1 cellular context compared by ENCODE assay signal in the genomic region with DNA sequence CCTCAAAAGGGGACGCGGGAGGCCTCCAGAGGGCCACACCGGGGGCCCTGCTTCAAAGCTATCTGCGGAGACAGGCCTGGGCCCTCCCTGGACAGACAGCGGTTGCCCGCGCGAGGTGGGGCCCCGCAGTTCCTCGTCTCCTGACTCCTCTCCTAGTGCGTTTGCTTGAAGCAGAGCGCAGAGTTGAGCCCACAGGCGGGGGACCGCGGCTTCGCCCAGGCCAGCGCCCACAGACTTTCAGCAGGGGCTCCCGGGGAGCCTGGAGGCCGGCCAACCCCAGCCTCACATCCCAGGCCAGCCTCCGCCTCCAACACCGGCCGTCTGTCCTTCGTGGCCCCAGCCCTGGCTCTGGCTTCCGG.
TF ChIP-seq lines count a peak whose summit lies in the region.

No MANE protein-coding gene starts in this region.

TF ChIP-seq in HepG2, 621 proteins besides CTCF, POLR2A, EP300 and RAD21 (continued from another document):
- TF ChIP-seq AGO1 (IDR thresholded peaks at IDR 0.05; ENCODE audit: low read depth, low read length, poor library complexity, severe bottlenecking) (peak; percentile 35), ZSCAN29 (CRISPR knock-in tag; conservative IDR thresholded peaks at IDR 0.05) (no peak), NFIC (IDR thresholded peaks at IDR 0.05; ENCODE audit: low read length) (no peak), MAZ (IDR thresholded peaks at IDR 0.05; ENCODE audit: borderline replicate concordance, low read depth, low read length) (no peak), MAZ (CRISPR knock-in tag; IDR thresholded peaks at IDR 0.05; ENCODE audit: low read depth) (no peak), ZNF292 (CRISPR knock-in tag; IDR thresholded peaks at IDR 0.05; ENCODE audit: borderline replicate concordance, low read depth) (0 out of 2 replicates have a peak, but pooled peaks have one; percentile 27), SMAD1 (CRISPR knock-in tag; IDR thresholded peaks at IDR 0.05; ENCODE audit: borderline replicate concordance, low read depth) (no peak), PHF8 (CRISPR knock-in tag; IDR thresholded peaks at IDR 0.05) (0 out of 2 replicates have a peak, but pooled peaks have one; percentile 2), MEIS1 (CRISPR knock-in tag; IDR thresholded peaks at IDR 0.05; ENCODE audit: borderline replicate concordance) (no peak), HOXA5 (CRISPR knock-in tag; IDR thresholded peaks at IDR 0.05) (no peak), ZFX (CRISPR knock-in tag; IDR thresholded peaks at IDR 0.05; ENCODE audit: low read depth) (no peak), ZFP82 (CRISPR knock-in tag; IDR thresholded peaks at IDR 0.05; ENCODE audit: borderline replicate concordance) (no peak), CHCHD3 (CRISPR knock-in tag; IDR thresholded peaks at IDR 0.05) (no peak), TBP (CRISPR knock-in tag; IDR thresholded peaks at IDR 0.05) (no peak), PHF21A (CRISPR knock-in tag; IDR thresholded peaks at IDR 0.05) (no peak), SETDB1 (CRISPR knock-in tag; IDR thresholded peaks at IDR 0.05; ENCODE audit: borderline replicate concordance) (no peak), TBL1XR1 (IDR thresholded peaks at IDR 0.05; ENCODE audit: borderline replicate concordance, low read length, partially characterized antibody) (no peak), ZNF546 (CRISPR knock-in tag; conservative IDR thresholded peaks at IDR 0.05) (no peak), PCBP1 (IDR thresholded peaks at IDR 0.05; ENCODE audit: borderline replicate concordance, low read depth, low read length) (no peak), HDAC2 (CRISPR knock-in tag; IDR thresholded peaks at IDR 0.05) (no peak), RORA (CRISPR knock-in tag; IDR thresholded peaks at IDR 0.05) (no peak), ZNF33B (CRISPR knock-in tag; IDR thresholded peaks at IDR 0.05) (no peak)
- TF ChIP-seq, protein P1, sequence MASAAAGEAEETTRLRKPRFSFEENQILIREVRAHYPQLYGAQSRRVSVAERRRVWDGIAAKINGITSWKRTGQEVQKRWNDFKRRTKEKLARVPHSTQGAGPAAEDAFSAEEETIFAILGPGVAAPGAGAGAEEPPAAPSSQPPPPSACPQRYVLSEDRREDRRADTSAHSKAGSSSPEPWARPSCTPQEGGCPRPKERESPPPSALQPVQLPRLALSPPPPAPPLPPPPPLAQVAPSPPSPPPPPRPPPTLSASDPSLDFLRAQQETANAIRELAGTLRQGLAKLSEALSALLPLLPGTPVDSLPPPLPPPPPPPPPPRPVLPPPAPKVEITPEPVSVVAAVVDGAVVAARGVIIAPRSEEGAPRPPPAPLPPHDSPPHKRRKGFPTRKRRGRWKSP (CRISPR knock-in tag; IDR thresholded peaks at IDR 0.05) = no peak
- TF ChIP-seq, protein P2, sequence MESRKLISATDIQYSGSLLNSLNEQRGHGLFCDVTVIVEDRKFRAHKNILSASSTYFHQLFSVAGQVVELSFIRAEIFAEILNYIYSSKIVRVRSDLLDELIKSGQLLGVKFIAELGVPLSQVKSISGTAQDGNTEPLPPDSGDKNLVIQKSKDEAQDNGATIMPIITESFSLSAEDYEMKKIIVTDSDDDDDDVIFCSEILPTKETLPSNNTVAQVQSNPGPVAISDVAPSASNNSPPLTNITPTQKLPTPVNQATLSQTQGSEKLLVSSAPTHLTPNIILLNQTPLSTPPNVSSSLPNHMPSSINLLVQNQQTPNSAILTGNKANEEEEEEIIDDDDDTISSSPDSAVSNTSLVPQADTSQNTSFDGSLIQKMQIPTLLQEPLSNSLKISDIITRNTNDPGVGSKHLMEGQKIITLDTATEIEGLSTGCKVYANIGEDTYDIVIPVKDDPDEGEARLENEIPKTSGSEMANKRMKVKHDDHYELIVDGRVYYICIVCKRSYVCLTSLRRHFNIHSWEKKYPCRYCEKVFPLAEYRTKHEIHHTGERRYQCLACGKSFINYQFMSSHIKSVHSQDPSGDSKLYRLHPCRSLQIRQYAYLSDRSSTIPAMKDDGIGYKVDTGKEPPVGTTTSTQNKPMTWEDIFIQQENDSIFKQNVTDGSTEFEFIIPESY (CRISPR knock-in tag; IDR thresholded peaks at IDR 0.05) = peak; percentile 60
- TF ChIP-seq, protein P3, sequence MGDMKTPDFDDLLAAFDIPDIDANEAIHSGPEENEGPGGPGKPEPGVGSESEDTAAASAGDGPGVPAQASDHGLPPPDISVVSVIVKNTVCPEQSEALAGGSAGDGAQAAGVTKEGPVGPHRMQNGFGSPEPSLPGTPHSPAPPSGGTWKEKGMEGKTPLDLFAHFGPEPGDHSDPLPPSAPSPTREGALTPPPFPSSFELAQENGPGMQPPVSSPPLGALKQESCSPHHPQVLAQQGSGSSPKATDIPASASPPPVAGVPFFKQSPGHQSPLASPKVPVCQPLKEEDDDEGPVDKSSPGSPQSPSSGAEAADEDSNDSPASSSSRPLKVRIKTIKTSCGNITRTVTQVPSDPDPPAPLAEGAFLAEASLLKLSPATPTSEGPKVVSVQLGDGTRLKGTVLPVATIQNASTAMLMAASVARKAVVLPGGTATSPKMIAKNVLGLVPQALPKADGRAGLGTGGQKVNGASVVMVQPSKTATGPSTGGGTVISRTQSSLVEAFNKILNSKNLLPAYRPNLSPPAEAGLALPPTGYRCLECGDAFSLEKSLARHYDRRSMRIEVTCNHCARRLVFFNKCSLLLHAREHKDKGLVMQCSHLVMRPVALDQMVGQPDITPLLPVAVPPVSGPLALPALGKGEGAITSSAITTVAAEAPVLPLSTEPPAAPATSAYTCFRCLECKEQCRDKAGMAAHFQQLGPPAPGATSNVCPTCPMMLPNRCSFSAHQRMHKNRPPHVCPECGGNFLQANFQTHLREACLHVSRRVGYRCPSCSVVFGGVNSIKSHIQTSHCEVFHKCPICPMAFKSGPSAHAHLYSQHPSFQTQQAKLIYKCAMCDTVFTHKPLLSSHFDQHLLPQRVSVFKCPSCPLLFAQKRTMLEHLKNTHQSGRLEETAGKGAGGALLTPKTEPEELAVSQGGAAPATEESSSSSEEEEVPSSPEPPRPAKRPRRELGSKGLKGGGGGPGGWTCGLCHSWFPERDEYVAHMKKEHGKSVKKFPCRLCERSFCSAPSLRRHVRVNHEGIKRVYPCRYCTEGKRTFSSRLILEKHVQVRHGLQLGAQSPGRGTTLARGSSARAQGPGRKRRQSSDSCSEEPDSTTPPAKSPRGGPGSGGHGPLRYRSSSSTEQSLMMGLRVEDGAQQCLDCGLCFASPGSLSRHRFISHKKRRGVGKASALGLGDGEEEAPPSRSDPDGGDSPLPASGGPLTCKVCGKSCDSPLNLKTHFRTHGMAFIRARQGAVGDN (CRISPR knock-in tag; IDR thresholded peaks at IDR 0.05) = peak; percentile 28; the same call in 1 of the 2 replicates
- TF ChIP-seq, protein P4, sequence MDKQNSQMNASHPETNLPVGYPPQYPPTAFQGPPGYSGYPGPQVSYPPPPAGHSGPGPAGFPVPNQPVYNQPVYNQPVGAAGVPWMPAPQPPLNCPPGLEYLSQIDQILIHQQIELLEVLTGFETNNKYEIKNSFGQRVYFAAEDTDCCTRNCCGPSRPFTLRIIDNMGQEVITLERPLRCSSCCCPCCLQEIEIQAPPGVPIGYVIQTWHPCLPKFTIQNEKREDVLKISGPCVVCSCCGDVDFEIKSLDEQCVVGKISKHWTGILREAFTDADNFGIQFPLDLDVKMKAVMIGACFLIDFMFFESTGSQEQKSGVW (CRISPR knock-in tag; IDR thresholded peaks at IDR 0.05; ENCODE audit: borderline replicate concordance) = no peak
- TF ChIP-seq, protein P5, sequence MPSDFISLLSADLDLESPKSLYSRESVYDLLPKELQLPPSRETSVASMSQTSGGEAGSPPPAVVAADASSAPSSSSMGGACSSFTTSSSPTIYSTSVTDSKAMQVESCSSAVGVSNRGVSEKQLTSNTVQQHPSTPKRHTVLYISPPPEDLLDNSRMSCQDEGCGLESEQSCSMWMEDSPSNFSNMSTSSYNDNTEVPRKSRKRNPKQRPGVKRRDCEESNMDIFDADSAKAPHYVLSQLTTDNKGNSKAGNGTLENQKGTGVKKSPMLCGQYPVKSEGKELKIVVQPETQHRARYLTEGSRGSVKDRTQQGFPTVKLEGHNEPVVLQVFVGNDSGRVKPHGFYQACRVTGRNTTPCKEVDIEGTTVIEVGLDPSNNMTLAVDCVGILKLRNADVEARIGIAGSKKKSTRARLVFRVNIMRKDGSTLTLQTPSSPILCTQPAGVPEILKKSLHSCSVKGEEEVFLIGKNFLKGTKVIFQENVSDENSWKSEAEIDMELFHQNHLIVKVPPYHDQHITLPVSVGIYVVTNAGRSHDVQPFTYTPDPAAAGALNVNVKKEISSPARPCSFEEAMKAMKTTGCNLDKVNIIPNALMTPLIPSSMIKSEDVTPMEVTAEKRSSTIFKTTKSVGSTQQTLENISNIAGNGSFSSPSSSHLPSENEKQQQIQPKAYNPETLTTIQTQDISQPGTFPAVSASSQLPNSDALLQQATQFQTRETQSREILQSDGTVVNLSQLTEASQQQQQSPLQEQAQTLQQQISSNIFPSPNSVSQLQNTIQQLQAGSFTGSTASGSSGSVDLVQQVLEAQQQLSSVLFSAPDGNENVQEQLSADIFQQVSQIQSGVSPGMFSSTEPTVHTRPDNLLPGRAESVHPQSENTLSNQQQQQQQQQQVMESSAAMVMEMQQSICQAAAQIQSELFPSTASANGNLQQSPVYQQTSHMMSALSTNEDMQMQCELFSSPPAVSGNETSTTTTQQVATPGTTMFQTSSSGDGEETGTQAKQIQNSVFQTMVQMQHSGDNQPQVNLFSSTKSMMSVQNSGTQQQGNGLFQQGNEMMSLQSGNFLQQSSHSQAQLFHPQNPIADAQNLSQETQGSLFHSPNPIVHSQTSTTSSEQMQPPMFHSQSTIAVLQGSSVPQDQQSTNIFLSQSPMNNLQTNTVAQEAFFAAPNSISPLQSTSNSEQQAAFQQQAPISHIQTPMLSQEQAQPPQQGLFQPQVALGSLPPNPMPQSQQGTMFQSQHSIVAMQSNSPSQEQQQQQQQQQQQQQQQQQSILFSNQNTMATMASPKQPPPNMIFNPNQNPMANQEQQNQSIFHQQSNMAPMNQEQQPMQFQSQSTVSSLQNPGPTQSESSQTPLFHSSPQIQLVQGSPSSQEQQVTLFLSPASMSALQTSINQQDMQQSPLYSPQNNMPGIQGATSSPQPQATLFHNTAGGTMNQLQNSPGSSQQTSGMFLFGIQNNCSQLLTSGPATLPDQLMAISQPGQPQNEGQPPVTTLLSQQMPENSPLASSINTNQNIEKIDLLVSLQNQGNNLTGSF (CRISPR knock-in tag; IDR thresholded peaks at IDR 0.05) = no peak
- TF ChIP-seq, protein P6, sequence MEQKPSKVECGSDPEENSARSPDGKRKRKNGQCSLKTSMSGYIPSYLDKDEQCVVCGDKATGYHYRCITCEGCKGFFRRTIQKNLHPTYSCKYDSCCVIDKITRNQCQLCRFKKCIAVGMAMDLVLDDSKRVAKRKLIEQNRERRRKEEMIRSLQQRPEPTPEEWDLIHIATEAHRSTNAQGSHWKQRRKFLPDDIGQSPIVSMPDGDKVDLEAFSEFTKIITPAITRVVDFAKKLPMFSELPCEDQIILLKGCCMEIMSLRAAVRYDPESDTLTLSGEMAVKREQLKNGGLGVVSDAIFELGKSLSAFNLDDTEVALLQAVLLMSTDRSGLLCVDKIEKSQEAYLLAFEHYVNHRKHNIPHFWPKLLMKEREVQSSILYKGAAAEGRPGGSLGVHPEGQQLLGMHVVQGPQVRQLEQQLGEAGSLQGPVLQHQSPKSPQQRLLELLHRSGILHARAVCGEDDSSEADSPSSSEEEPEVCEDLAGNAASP (CRISPR knock-in tag; IDR thresholded peaks at IDR 0.05; ENCODE audit: borderline replicate concordance) = no peak
- TF ChIP-seq, protein P7, sequence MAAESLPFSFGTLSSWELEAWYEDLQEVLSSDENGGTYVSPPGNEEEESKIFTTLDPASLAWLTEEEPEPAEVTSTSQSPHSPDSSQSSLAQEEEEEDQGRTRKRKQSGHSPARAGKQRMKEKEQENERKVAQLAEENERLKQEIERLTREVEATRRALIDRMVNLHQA (CRISPR knock-in tag; IDR thresholded peaks at IDR 0.05) = no peak
- TF ChIP-seq, protein P8, sequence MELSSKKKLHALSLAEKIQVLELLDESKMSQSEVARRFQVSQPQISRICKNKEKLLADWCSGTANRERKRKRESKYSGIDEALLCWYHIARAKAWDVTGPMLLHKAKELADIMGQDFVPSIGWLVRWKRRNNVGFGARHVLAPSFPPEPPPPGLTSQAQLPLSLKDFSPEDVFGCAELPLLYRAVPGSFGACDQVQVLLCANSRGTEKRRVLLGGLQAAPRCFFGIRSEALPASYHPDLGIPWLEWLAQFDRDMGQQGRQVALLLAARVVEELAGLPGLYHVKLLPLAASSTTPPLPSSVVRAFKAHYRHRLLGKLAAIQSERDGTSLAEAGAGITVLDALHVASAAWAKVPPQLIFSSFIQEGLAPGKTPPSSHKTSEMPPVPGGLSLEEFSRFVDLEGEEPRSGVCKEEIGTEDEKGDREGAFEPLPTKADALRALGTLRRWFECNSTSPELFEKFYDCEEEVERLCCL (CRISPR knock-in tag; IDR thresholded peaks at IDR 0.05; ENCODE audit: borderline replicate concordance) = no peak
